Comparison of ENCODE assay signal across 1 cellular context in genomic region chr1:40001456-40001855, GRCh38.
TF ChIP-seq lines count a peak whose summit lies in the region.

No MANE protein-coding gene starts in this region.

TF ChIP-seq in endothelial cell of umbilical vein, 7 proteins besides CTCF, POLR2A, EP300 and RAD21:
- TF ChIP-seq MYC (IDR thresholded peaks at IDR 0.05; ENCODE audit: low read depth, low read length): no peak
- TF ChIP-seq MAX (IDR thresholded peaks at IDR 0.05; ENCODE audit: insufficient read depth, insufficient read length): no peak
- no peak for TF ChIP-seq GATA2 (IDR thresholded peaks at IDR 0.05; ENCODE audit: insufficient read depth, insufficient read length, low read depth, low read length)
- TF ChIP-seq FOS (IDR thresholded peaks at IDR 0.05; ENCODE audit: borderline replicate concordance, insufficient read depth, low read length): no peak
- TF ChIP-seq JUN (IDR thresholded peaks at IDR 0.05; ENCODE audit: borderline replicate concordance, insufficient read depth, insufficient read length, low read depth): no peak
- TF ChIP-seq POLR2AphosphoS5 (IDR thresholded peaks at IDR 0.05; ENCODE audit: insufficient read depth, low read depth, low read length): no peak
- no peak for TF ChIP-seq EZH2 (IDR thresholded peaks at IDR 0.05; ENCODE audit: borderline replicate concordance, low read depth, low read length, severe bottlenecking)
